ENCODE assay signal across 18 cellular contexts in the genomic region with DNA sequence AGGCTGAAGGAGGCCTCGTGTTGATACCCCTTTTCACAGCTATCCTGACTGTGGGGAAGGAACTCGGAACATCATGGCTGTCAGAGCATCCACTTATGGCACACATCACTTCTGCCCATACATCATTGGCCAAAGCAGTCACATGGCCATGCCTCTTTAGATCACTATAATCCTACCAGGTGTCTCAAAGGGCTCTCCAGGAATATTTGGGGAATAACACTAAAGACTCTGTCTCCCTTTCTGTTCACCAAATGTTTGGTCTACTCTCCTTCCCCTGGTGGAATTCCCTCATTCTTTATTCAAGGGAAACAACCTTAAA. TPM values are rescaled to one million over a fixed set of nuclear protein-coding genes. Genes with fewer than 3 reads are reported as not detected.
A peak's percentile ranks its signal among the peaks of the same experiment; 100 is the strongest.
DNase-seq lines count a peak whose midpoint lies in the region; ATAC-seq and TF ChIP-seq lines count a peak whose summit lies in the region.
"Had no signal": no experiment of that assay in that cellular context is flagged by ENCODE, and none has a peak within 500 bp of the region (broad histone marks: within the 10 kb centered on the region; RNA-seq: fewer than 3 reads in every experiment).

No MANE protein-coding gene starts in this region.

- peaks cover 29% of the 10 kb centered on the region for H3K36me3 Mint-ChIP-seq in activated naive CD8-positive, alpha-beta T cell
- H3K36me3 Mint-ChIP-seq in activated naive CD8-positive, alpha-beta T cell treated with anti-CD3 and anti-CD28 coated beads, Interleukin-2, amount 50 U/mL, for 24 hours (ENCODE audit: low read depth): peaks cover 26% of the 10 kb centered on the region
- H3K36me3 Mint-ChIP-seq in central memory CD8-positive, alpha-beta T cell (ENCODE audit: insufficient read depth): peaks cover 39% of the 10 kb centered on the region
- H3K36me3 Mint-ChIP-seq in nephron (ENCODE audit: low read depth) (peaks cover 13% of the 10 kb centered on the region), type B pancreatic cell (peaks cover 19% of the 10 kb centered on the region)

- no peak overlapping the region for H3K27ac ChIP-seq in mammary epithelial cell (ENCODE audit: insufficient read depth, low read depth, low read length)

- CTCF ChIA-PET in mammary epithelial cell (lab: Charles Lee; ENCODE audit: low non-redundant PET): no interaction called here

- H4K20me1 ChIP-seq in mammary epithelial cell (ENCODE audit: insufficient read depth, low read length): peaks cover 13% of the 10 kb centered on the region

- no peaks in the 10 kb centered on the region for H3K9me3 ChIP-seq in mammary epithelial cell (replicated peaks; ENCODE audit: insufficient read depth, low read length)

- in situ Hi-C loops in mammary epithelial cell (cut with MboI; ENCODE audit: low sequenced_read_pairs in 2 of 2): loop anchor here in 1 of 2 donors (5.0 to 10.0 kb wide), 4 partner anchors 58 to 510 kb away; a partner anchor contains a TSS

- no peak overlapping the region for H3K4me3 ChIP-seq in mammary epithelial cell (replicated peaks in 1 of 3; ENCODE audit: insufficient read depth in 1 of 3, low read depth in 2 of 3, low read length in 3 of 3)

- WGBS in mammary epithelial cell (ENCODE audit: low coverage, missing lambda C conversion rate): 95% methylated on average over 2 of the region's 2 CpGs

- peaks cover 19% of the 10 kb centered on the region for H3K79me2 ChIP-seq in mammary epithelial cell (ENCODE audit: insufficient read depth, low read length)

- H3K4me3 Mint-ChIP-seq in activated naive CD8-positive, alpha-beta T cell: no peak overlapping the region
- H3K4me3 Mint-ChIP-seq in activated naive CD8-positive, alpha-beta T cell treated with anti-CD3 and anti-CD28 coated beads, Interleukin-2, amount 50 U/mL, for 24 hours: no peak overlapping the region
- no peak overlapping the region for H3K4me3 Mint-ChIP-seq in central memory CD8-positive, alpha-beta T cell
- peak overlapping the region in 2 of 3 experiments; percentile 22 to 91 for H3K4me3 Mint-ChIP-seq in nephron
- H3K4me3 Mint-ChIP-seq in type B pancreatic cell: peak overlapping the region; percentile 97
- H3K4me3 Mint-ChIP-seq: activated CD4-positive, alpha-beta T cell treated with anti-CD3 and anti-CD28 coated beads for 36 hours had no signal

- peaks cover 6% of the 10 kb centered on the region for H3K9me3 Mint-ChIP-seq in activated naive CD8-positive, alpha-beta T cell (ENCODE audit: low read depth)
- peaks cover 6% of the 10 kb centered on the region for H3K9me3 Mint-ChIP-seq in activated naive CD8-positive, alpha-beta T cell treated with anti-CD3 and anti-CD28 coated beads, Interleukin-2, amount 50 U/mL, for 24 hours
- peaks cover 6% of the 10 kb centered on the region for H3K9me3 Mint-ChIP-seq in central memory CD8-positive, alpha-beta T cell
- H3K9me3 Mint-ChIP-seq in nephron (peaks cover 12% of the 10 kb centered on the region), type B pancreatic cell (peaks cover 6% of the 10 kb centered on the region)

- no peak for ATAC-seq in activated naive CD8-positive, alpha-beta T cell treated with anti-CD3 and anti-CD28 coated beads, Interleukin-2, amount 50 U/mL, for 24 hours
- ATAC-seq in central memory CD8-positive, alpha-beta T cell (replicated peaks; ENCODE audit: extremely low read depth, poor library complexity, severe bottlenecking): no peak
- ATAC-seq in GM19035 (IDR thresholded peaks at IDR 0.05; ENCODE audit: unreplicated experiment): no peak
- ATAC-seq: activated CD4-positive, alpha-beta T cell treated with anti-CD3 and anti-CD28 coated beads for 36 hours; esophagus mucosa; left cardiac atrium; right cardiac atrium had no signal

- no peaks in the 10 kb centered on the region for H3K27me3 ChIP-seq in mammary epithelial cell (ENCODE audit: insufficient read depth, low read length)

- H3K9ac ChIP-seq in mammary epithelial cell (ENCODE audit: insufficient read depth, low read length): no peak overlapping the region

- TF ChIP-seq CTCF in nephron (IDR thresholded peaks at IDR 0.05; ENCODE audit: unreplicated experiment in 3 of 3) (no peak), type B pancreatic cell (conservative IDR thresholded peaks at IDR 0.05) (no peak), mammary epithelial cell (conservative IDR thresholded peaks at IDR 0.05 in 1 of 2, IDR thresholded peaks at IDR 0.05 in 1 of 2; ENCODE audit: extremely low read depth in 1 of 2, insufficient read depth in 1 of 2, low read depth in 1 of 2, low read length in 2 of 2) (no peak)

- H3K4me2 ChIP-seq in mammary epithelial cell (ENCODE audit: insufficient read depth, low read depth, low read length): no peak overlapping the region

- H3K4me1 Mint-ChIP-seq in activated naive CD8-positive, alpha-beta T cell (ENCODE audit: low read depth): peaks cover 37% of the 10 kb centered on the region
- peaks cover 33% of the 10 kb centered on the region for H3K4me1 Mint-ChIP-seq in activated naive CD8-positive, alpha-beta T cell treated with anti-CD3 and anti-CD28 coated beads, Interleukin-2, amount 50 U/mL, for 24 hours
- peaks cover 38% of the 10 kb centered on the region for H3K4me1 Mint-ChIP-seq in central memory CD8-positive, alpha-beta T cell
- H3K4me1 Mint-ChIP-seq in nephron: peaks cover 19% of the 10 kb centered on the region
- H3K4me1 Mint-ChIP-seq in type B pancreatic cell (ENCODE audit: unreplicated experiment): peaks cover 14% of the 10 kb centered on the region

- peak overlapping the region; percentile 11 for H3K27ac Mint-ChIP-seq in activated naive CD8-positive, alpha-beta T cell
- H3K27ac Mint-ChIP-seq in activated naive CD8-positive, alpha-beta T cell treated with anti-CD3 and anti-CD28 coated beads, Interleukin-2, amount 50 U/mL, for 24 hours: no peak overlapping the region
- peak overlapping the region; percentile 44 for H3K27ac Mint-ChIP-seq in central memory CD8-positive, alpha-beta T cell (ENCODE audit: low read depth)
- H3K27ac Mint-ChIP-seq in nephron: peak overlapping the region; percentile 83 to 99 (median 88)
- H3K27ac Mint-ChIP-seq in type B pancreatic cell: peak overlapping the region; percentile 100
- H3K27ac Mint-ChIP-seq: activated CD4-positive, alpha-beta T cell treated with anti-CD3 and anti-CD28 coated beads for 36 hours had no signal

- intact Hi-C loops in mammary epithelial cell (cut with micrococcal nuclease): loop anchor here (10.0 kb wide), 3 partner anchors 578 to 808 kb away; no protein-coding TSS in a partner anchor

- peaks cover 13% of the 10 kb centered on the region for H3K4me1 ChIP-seq in mammary epithelial cell (ENCODE audit: insufficient read depth, low read length)

- no peak overlapping the region for H2AFZ ChIP-seq in mammary epithelial cell (ENCODE audit: low read depth, low read length)

- dilution Hi-C loops in mammary epithelial cell (cut with HindIII; ENCODE audit: low sequenced_read_pairs): loop anchor here (5.0 kb wide), 5 partner anchors 35 to 370 kb away; no protein-coding TSS in a partner anchor

- H3K36me3 ChIP-seq in mammary epithelial cell (ENCODE audit: insufficient read depth, low read length): peaks cover 3% of the 10 kb centered on the region

- no TSS peak for BruUV-seq in mammary epithelial cell (replicated peaks; lab: Mats Ljungman, UMichigan)

- DNase-seq in activated naive CD8-positive, alpha-beta T cell treated with anti-CD3 and anti-CD28 coated beads, Interleukin-2, amount 50 U/mL, for 24 hours: no peak
- no peak for DNase-seq in central memory CD8-positive, alpha-beta T cell (ENCODE audit: low spot score in 2 of 2)
- DNase-seq in type B pancreatic cell (ENCODE audit: extremely low spot score, unreplicated experiment) (no peak), NCI-H2107 (lab: John Stamatoyannopoulos, UW) (no peak), mammary epithelial cell (no peak)
- DNase-seq: activated CD4-positive, alpha-beta T cell treated with anti-CD3 and anti-CD28 coated beads for 36 hours; cortex of kidney; hypothalamus; KBM-7; left cardiac atrium; NCI-H1417 treated with DMSO at 0.1 percent for 48 hours; NCI-H526; right cardiac atrium; stimulated activated CD8-positive, alpha-beta memory T cell treated with anti-CD3 and anti-CD28 coated beads, Interleukin-4, amount 100 ng/mL, for 48 hours had no signal

- H3K27me3 Mint-ChIP-seq in activated naive CD8-positive, alpha-beta T cell: peaks cover 1% of the 10 kb centered on the region
- no peaks in the 10 kb centered on the region for H3K27me3 Mint-ChIP-seq in activated naive CD8-positive, alpha-beta T cell treated with anti-CD3 and anti-CD28 coated beads, Interleukin-2, amount 50 U/mL, for 24 hours
- H3K27me3 Mint-ChIP-seq in central memory CD8-positive, alpha-beta T cell: peaks cover 5% of the 10 kb centered on the region
- H3K27me3 Mint-ChIP-seq in nephron (ENCODE audit: low read depth) (peaks cover 3% of the 10 kb centered on the region), type B pancreatic cell (peaks cover 12% of the 10 kb centered on the region)
- H3K27me3 Mint-ChIP-seq: activated CD4-positive, alpha-beta T cell treated with anti-CD3 and anti-CD28 coated beads for 36 hours had no signal

RNA-seq across cellular contexts. Expression of a gene that starts 3.0 kb away (rescaled TPM):
- 160 and 262 TPM in 2 replicates for total RNA-seq in type B pancreatic cell (ENCODE audit: low replicate concordance)
- 10 to 100 TPM; 61.1 to 78.7 TPM for total RNA-seq in mammary epithelial cell
- polyA plus RNA-seq in mammary epithelial cell: 24.6 TPM
- polyA minus RNA-seq in mammary epithelial cell: 25.1 TPM

Comparison
In these comparisons a context has a peak if more than half of its experiments do, and no peak if none do; other contexts are left out.
1. H3K4me3 Mint-ChIP-seq: peak in nephron (2 of 3) and type B pancreatic cell (single experiment); none in activated naive CD8-positive, alpha-beta T cell (single experiment), activated naive CD8-positive, alpha-beta T cell treated with anti-CD3 and anti-CD28 coated beads, Interleukin-2, amount 50 U/mL, for 24 hours (single experiment) and central memory CD8-positive, alpha-beta T cell (single experiment).